Comparison of ENCODE assay signal across 10 cellular contexts in the genomic region with DNA sequence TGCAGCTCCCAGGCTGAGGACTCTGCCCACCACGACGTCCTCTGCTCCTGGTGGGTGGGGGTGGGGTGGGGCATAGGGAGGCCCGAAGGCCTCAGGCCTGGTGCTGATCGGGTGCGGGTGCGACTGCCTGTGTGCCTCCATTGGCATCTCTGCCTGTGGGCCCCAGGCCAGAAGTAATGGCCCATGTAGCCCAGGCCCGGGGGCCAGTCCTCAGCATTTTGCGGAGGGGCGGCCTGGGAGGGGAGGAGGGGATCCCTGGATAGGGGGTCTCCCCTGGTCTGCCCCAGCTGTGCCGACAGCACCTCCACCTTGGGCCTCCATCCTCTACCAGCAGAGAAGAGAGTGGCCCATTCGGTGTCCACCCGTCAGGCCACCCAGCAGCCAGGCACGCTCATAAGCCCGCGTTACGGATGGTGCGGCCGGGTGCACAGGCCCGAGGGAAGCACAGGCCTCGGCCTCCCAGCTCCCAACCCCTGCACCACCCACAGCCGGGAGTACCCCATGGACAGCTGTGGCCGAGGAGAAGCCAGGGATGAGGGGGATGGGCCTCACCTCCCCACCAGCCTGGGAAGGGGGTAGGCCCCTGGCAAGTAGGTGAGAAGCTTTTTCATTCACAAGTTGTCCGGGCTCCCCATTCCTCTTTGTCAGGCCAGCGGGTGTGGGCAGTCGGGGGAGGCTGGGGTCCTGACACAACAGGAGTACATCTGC. TPM values are rescaled to one million over a fixed set of nuclear protein-coding genes. Genes with fewer than 3 reads are reported as not detected.
A peak's percentile ranks its signal among the peaks of the same experiment; 100 is the strongest.
DNase-seq lines count a peak whose midpoint lies in the region; ATAC-seq and TF ChIP-seq lines count a peak whose summit lies in the region.
"Had no signal": no experiment of that assay in that cellular context is flagged by ENCODE, and none has a peak within 500 bp of the region (broad histone marks: within the 10 kb centered on the region; RNA-seq: fewer than 3 reads in every experiment).

No MANE protein-coding gene starts in this region.

- H3K9me3 ChIP-seq in Loucy (ENCODE audit: insufficient read depth, low read depth, low read length), result no peaks in the 10 kb centered on the region
- H3K9me3 ChIP-seq in mucosa of rectum (ENCODE audit: control insufficient read depth in 2 of 2, low read length in 2 of 2), result no peaks in the 10 kb centered on the region
- H3K9me3 ChIP-seq in thyroid gland, result no peaks in the 10 kb centered on the region

- no peaks in the 10 kb centered on the region for H3K9me2 ChIP-seq in Loucy (replicated peaks; ENCODE audit: low read depth, low read length)

- no TSS peak for BruUV-seq in MCF 10A (replicated peaks; lab: Mats Ljungman, UMichigan)

- POLR2A ChIA-PET in MCF 10A (lab: Yijun Ruan, JAX), result interaction anchor here (0.7 to 2.6 kb wide), 11 partner anchors 9 to 146 kb away, joined by 3 to 64 read pairs (median 3); no protein-coding TSS in a partner anchor

- no peaks in the 10 kb centered on the region for H3K27me3 Mint-ChIP-seq in MCF 10A (ENCODE audit: insufficient read depth, unreplicated experiment)
- H3K27me3 Mint-ChIP-seq in activated T-cell treated with anti-CD3 and anti-CD28 coated beads, Interleukin-2, amount 50 U/mL, for 4 hours (ENCODE audit: low read depth), result no peaks in the 10 kb centered on the region
- H3K27me3 Mint-ChIP-seq: memory B cell had no signal

- H3F3A ChIP-seq in Loucy (ENCODE audit: low read depth), result no peaks in the 10 kb centered on the region

- H3K4me3 ChIP-seq in Loucy (ENCODE audit: low read length, poor library complexity, severe bottlenecking) (no peak overlapping the region), mucosa of rectum (ENCODE audit: low read length in 2 of 2) (no peak overlapping the region), thyroid gland (replicated peaks in 1 of 3) (no peak overlapping the region)

- H3K4me1 Mint-ChIP-seq in MCF 10A (ENCODE audit: insufficient read depth, unreplicated experiment), result peaks cover 17% of the 10 kb centered on the region
- H3K4me1 Mint-ChIP-seq in activated T-cell treated with anti-CD3 and anti-CD28 coated beads, Interleukin-2, amount 50 U/mL, for 4 hours (ENCODE audit: low read depth), result peaks cover 39% of the 10 kb centered on the region

- DNase-seq in MCF 10A (ENCODE audit: unreplicated experiment) (no peak), thyroid gland (no peak), cortex of kidney (lab: John Stamatoyannopoulos, UW) (no peak)
- no peak for DNase-seq in activated T-cell treated with anti-CD3 and anti-CD28 coated beads, Interleukin-2, amount 50 U/mL, for 4 hours
- DNase-seq: DMS153, NCI-H187 had no signal

- H3K9me3 Mint-ChIP-seq in MCF 10A (ENCODE audit: unreplicated experiment), result no peaks in the 10 kb centered on the region
- H3K9me3 Mint-ChIP-seq in activated T-cell treated with anti-CD3 and anti-CD28 coated beads, Interleukin-2, amount 50 U/mL, for 4 hours, result no peaks in the 10 kb centered on the region
- H3K9me3 Mint-ChIP-seq: memory B cell had no signal

- H2AFZ ChIP-seq in Loucy (ENCODE audit: low read length), result no peak overlapping the region

- H3K4me1 ChIP-seq in Loucy (ENCODE audit: insufficient read depth, low read length, poor library complexity, severe bottlenecking) (peaks cover 14% of the 10 kb centered on the region), mucosa of rectum (ENCODE audit: control insufficient read depth in 2 of 2, insufficient read depth in 2 of 2, low read length in 2 of 2) (peaks cover 45 to 58% of the 10 kb centered on the region in 2 donors), thyroid gland (peaks cover 21 to 49% of the 10 kb centered on the region in 2 donors)

- no peaks in the 10 kb centered on the region for H3K27me3 ChIP-seq in Loucy (ENCODE audit: insufficient read depth, low read length, poor library complexity, severe bottlenecking)
- H3K27me3 ChIP-seq in mucosa of rectum (ENCODE audit: control insufficient read depth in 2 of 2, insufficient read depth in 2 of 2, low read length in 2 of 2), result no peaks in the 10 kb centered on the region
- no peaks in the 10 kb centered on the region for H3K27me3 ChIP-seq in thyroid gland

- H3K9ac ChIP-seq in Loucy (ENCODE audit: low read depth, low read length, poor library complexity, severe bottlenecking) (no peak overlapping the region), mucosa of rectum (ENCODE audit: low read depth in 1 of 2, low read length in 2 of 2) (peak overlapping the region; percentile 14 to 48)

- intact Hi-C loops in MCF 10A (cut with micrococcal nuclease), result loop anchor here (5.0 kb wide), 1 partner anchor 60 kb away; no protein-coding TSS in a partner anchor
- intact Hi-C loops in thyroid gland (cut with DNase I), result no loop called here

- H3K27ac ChIP-seq in mucosa of rectum (ENCODE audit: low read depth in 2 of 2, low read length in 2 of 2) (peak overlapping the region; percentile 96), thyroid gland (peak overlapping the region; percentile 75 to 97 (median 93))

- TF ChIP-seq CTCF in Loucy (conservative IDR thresholded peaks at IDR 0.05; ENCODE audit: low read length), result no peak
- no peak for TF ChIP-seq CTCF in MCF 10A (IDR thresholded peaks at IDR 0.05; ENCODE audit: unreplicated experiment)
- no peak for TF ChIP-seq CTCF in thyroid gland (IDR thresholded peaks at IDR 0.05)

- CTCF ChIA-PET in MCF 10A (lab: Yijun Ruan, JAX), result interaction anchor here (0.6 kb wide), 1 partner anchor 9 kb away, joined by 5 read pairs; no protein-coding TSS in a partner anchor

- H4K20me1 ChIP-seq in Loucy (ENCODE audit: insufficient read depth, low read length, poor library complexity, severe bottlenecking), result peaks cover 19% of the 10 kb centered on the region

- peak overlapping the region; percentile 73 for H3K4me2 ChIP-seq in Loucy (ENCODE audit: low read depth, low read length, poor library complexity, severe bottlenecking)

- H3K79me2 ChIP-seq in Loucy (ENCODE audit: insufficient read depth, low read length), result peaks cover 15% of the 10 kb centered on the region

- H3K36me3 ChIP-seq in Loucy (ENCODE audit: insufficient read depth, low read length), result no peaks in the 10 kb centered on the region
- peaks cover 0 to 5% of the 10 kb centered on the region in 2 donors for H3K36me3 ChIP-seq in mucosa of rectum (ENCODE audit: control insufficient read depth in 2 of 2, insufficient read depth in 2 of 2, low read length in 2 of 2)
- no peaks in the 10 kb centered on the region for H3K36me3 ChIP-seq in thyroid gland

- WGBS in thyroid gland, 2 donors, result 81 to 94% methylated on average over 3 to 8 of the region's 25 CpGs

- H3K27ac Mint-ChIP-seq in MCF 10A (ENCODE audit: low read depth, unreplicated experiment), result peak overlapping the region; percentile 46
- H3K27ac Mint-ChIP-seq: memory B cell had no signal

- no peak for ATAC-seq in HG02588 (IDR thresholded peaks at IDR 0.05; ENCODE audit: unreplicated experiment)
- no peak for ATAC-seq in activated T-cell treated with anti-CD3 and anti-CD28 coated beads, Interleukin-2, amount 50 U/mL, for 4 hours

- H3K4me3 Mint-ChIP-seq in MCF 10A (ENCODE audit: unreplicated experiment), result peak overlapping the region; percentile 76
- no peak overlapping the region for H3K4me3 Mint-ChIP-seq in activated T-cell treated with anti-CD3 and anti-CD28 coated beads, Interleukin-2, amount 50 U/mL, for 4 hours

- peaks cover 16% of the 10 kb centered on the region for H3K36me3 Mint-ChIP-seq in MCF 10A (ENCODE audit: insufficient read depth, unreplicated experiment)
- peaks cover 6% of the 10 kb centered on the region for H3K36me3 Mint-ChIP-seq in activated T-cell treated with anti-CD3 and anti-CD28 coated beads, Interleukin-2, amount 50 U/mL, for 4 hours (ENCODE audit: insufficient read depth)
- H3K36me3 Mint-ChIP-seq: memory B cell had no signal

- TF ChIP-seq POLR2A in thyroid gland (IDR thresholded peaks at IDR 0.05), result no peak

RNA-seq across cellular contexts. Expression of a gene that starts 1.8 kb away (rescaled TPM):
- total RNA-seq in MCF 10A (2022) (37.5 and 53.4 TPM in 2 replicates), thyroid gland (10 to 100 TPM; 19.6 to 35.4 (median 23.2) TPM)
- total RNA-seq in activated T-cell treated with anti-CD3 and anti-CD28 coated beads, Interleukin-2, amount 50 U/mL, for 4 hours, result 100 to 1,000 TPM; 124 to 128 (median 125) TPM
